Comparison of ENCODE assay signal across 26 cellular contexts in the genomic region with DNA sequence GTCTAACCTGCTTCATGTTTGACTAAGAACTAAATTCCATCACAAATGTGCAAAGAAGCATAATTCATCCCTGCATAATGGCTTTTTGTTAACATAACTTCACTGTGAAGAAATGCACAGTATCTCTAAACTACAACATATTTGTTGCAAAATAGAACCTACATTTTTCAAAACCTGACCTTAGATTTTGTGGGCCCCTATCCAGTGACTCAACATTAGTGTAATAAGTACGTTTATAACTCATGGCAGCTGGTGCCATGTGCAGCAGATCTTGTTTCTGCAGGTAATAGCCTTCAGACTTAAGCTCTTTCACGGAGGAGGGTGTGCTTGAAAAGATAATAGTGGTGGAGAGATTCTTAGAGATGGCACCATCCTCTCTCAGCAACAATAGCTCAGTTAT. TPM values are rescaled to one million over a fixed set of nuclear protein-coding genes. Genes with fewer than 3 reads are reported as not detected.
"Had no signal": no experiment of that assay in that cellular context is flagged by ENCODE, and none has a peak within 500 bp of the region (broad histone marks: within the 10 kb centered on the region; RNA-seq: fewer than 3 reads in every experiment).

No MANE protein-coding gene starts in this region.

- ATAC-seq: activated CD4-positive, CD25-positive, alpha-beta regulatory T cell treated with anti-CD3 and anti-CD28 coated beads, Interleukin-2, amount 50 U/mL, for 24 hours; activated CD8-positive, alpha-beta T cell treated with anti-CD3 and anti-CD28 coated beads for 36 hours; activated T-cell treated with anti-CD3 and anti-CD28 coated beads, Interleukin-2, amount 50 U/mL, for 72 hours; Panc1; SK-N-SH treated with all-trans-retinoic acid at 6 μM for 48 hours had no signal

- H3K27me3 Mint-ChIP-seq: activated CD8-positive, alpha-beta T cell treated with anti-CD3 and anti-CD28 coated beads for 36 hours; activated naive CD4-positive, alpha-beta T cell treated with anti-CD3 and anti-CD28 coated beads, Interleukin-2, amount 10 ng/mL, durations not matched to agents 7 days and 5 days; activated naive CD8-positive, alpha-beta T cell treated with anti-CD3 and anti-CD28 coated beads, Interleukin-2, amount 10 ng/mL, durations not matched to agents 7 days and 5 days; central memory CD8-positive, alpha-beta T cell had no signal

- H3K4me1 Mint-ChIP-seq: activated naive CD4-positive, alpha-beta T cell treated with anti-CD3 and anti-CD28 coated beads, Interleukin-2, amount 10 ng/mL, durations not matched to agents 7 days and 5 days; activated naive CD8-positive, alpha-beta T cell treated with anti-CD3 and anti-CD28 coated beads, Interleukin-2, amount 10 ng/mL, durations not matched to agents 7 days and 5 days; central memory CD8-positive, alpha-beta T cell had no signal

- H3K27ac Mint-ChIP-seq: activated CD8-positive, alpha-beta T cell treated with anti-CD3 and anti-CD28 coated beads for 36 hours; activated naive CD4-positive, alpha-beta T cell treated with anti-CD3 and anti-CD28 coated beads, Interleukin-2, amount 10 ng/mL, durations not matched to agents 7 days and 5 days; activated naive CD8-positive, alpha-beta T cell treated with anti-CD3 and anti-CD28 coated beads, Interleukin-2, amount 10 ng/mL, durations not matched to agents 7 days and 5 days; activated T-cell treated with anti-CD3 and anti-CD28 coated beads, Interleukin-2, amount 50 U/mL, for 72 hours; activated T-helper 2 cell treated with anti-CD3 and anti-CD28 coated beads, Interferon-gamma antibody, Interleukin-2, Interleukin-4, amounts not matched to agents 10 μg/mL and 5 μg/mL and 100 μg/mL, durations not matched to agents 14 hours and 24 hours and 36 hours; T-helper 1 cell treated with Interleukin-12 subunit alpha and Interleukin-12 subunit beta and Interleukin-4 antibody, amounts not matched to agents 30 μg/mL and 1 μg/mL, for 36 hours had no signal

- DNase-seq: activated CD4-positive, alpha-beta T cell treated with anti-CD3 and anti-CD28 coated beads for 4 hours; activated CD8-positive, alpha-beta memory T cell treated with anti-CD3 and anti-CD28 coated beads, Interleukin-2, amount 50 U/mL, for 4 hours; activated CD8-positive, alpha-beta T cell treated with anti-CD3 and anti-CD28 coated beads for 36 hours; activated gamma-delta T cell treated with Interleukin-2 at 50 U/mL for 16 hours; activated naive CD4-positive, alpha-beta T cell treated with anti-CD3 and anti-CD28 coated beads, Interleukin-2, amount 10 ng/mL, durations not matched to agents 7 days and 5 days; activated naive CD8-positive, alpha-beta T cell treated with anti-CD3 and anti-CD28 coated beads, Interleukin-2, amount 10 ng/mL, durations not matched to agents 7 days and 5 days; activated T-cell treated with anti-CD3 and anti-CD28 coated beads, Interleukin-2, amount 50 U/mL, for 72 hours; adrenal gland; anterior cingulate cortex; KG1; NCI-H1092; NCI-H1417; NCI-H1930; NCI-H510A treated with DMSO at 0.1 percent for 48 hours; NCI-H748 treated with DMSO at 0.1 percent for 48 hours; Right ventricle myocardium superior; RPMI8226; SJCRH30 had no signal

- H3K4me3 Mint-ChIP-seq: activated CD8-positive, alpha-beta T cell treated with anti-CD3 and anti-CD28 coated beads for 36 hours; activated naive CD4-positive, alpha-beta T cell treated with anti-CD3 and anti-CD28 coated beads, Interleukin-2, amount 10 ng/mL, durations not matched to agents 7 days and 5 days; activated naive CD8-positive, alpha-beta T cell treated with anti-CD3 and anti-CD28 coated beads, Interleukin-2, amount 10 ng/mL, durations not matched to agents 7 days and 5 days; activated T-cell treated with anti-CD3 and anti-CD28 coated beads, Interleukin-2, amount 50 U/mL, for 72 hours; central memory CD8-positive, alpha-beta T cell; T-helper 1 cell treated with Interleukin-12 subunit alpha and Interleukin-12 subunit beta and Interleukin-4 antibody, amounts not matched to agents 30 μg/mL and 1 μg/mL, for 36 hours had no signal

- H3K9me3 Mint-ChIP-seq: activated CD8-positive, alpha-beta T cell treated with anti-CD3 and anti-CD28 coated beads for 36 hours; activated naive CD4-positive, alpha-beta T cell treated with anti-CD3 and anti-CD28 coated beads, Interleukin-2, amount 10 ng/mL, durations not matched to agents 7 days and 5 days; activated T-cell treated with anti-CD3 and anti-CD28 coated beads, Interleukin-2, amount 50 U/mL, for 72 hours; activated T-helper 2 cell treated with anti-CD3 and anti-CD28 coated beads, Interferon-gamma antibody, Interleukin-2, Interleukin-4, amounts not matched to agents 10 μg/mL and 5 μg/mL and 100 μg/mL, durations not matched to agents 14 hours and 24 hours and 36 hours; T-helper 1 cell treated with Interleukin-12 subunit alpha and Interleukin-12 subunit beta and Interleukin-4 antibody, amounts not matched to agents 30 μg/mL and 1 μg/mL, for 36 hours had no signal

- H3K27me3 ChIP-seq: adrenal gland, SJCRH30 had no signal

- H3K36me3 ChIP-seq: adrenal gland, SJCRH30 had no signal

- H3K9me3 ChIP-seq: adrenal gland, SJCRH30 had no signal

- H3K36me3 Mint-ChIP-seq: activated naive CD4-positive, alpha-beta T cell treated with anti-CD3 and anti-CD28 coated beads, Interleukin-2, amount 10 ng/mL, durations not matched to agents 7 days and 5 days; activated naive CD8-positive, alpha-beta T cell treated with anti-CD3 and anti-CD28 coated beads, Interleukin-2, amount 10 ng/mL, durations not matched to agents 7 days and 5 days had no signal

- H3K27ac ChIP-seq: adrenal gland, SJCRH30 had no signal

- H3K4me3 ChIP-seq: adrenal gland, SJCRH30 had no signal

- H3K4me1 ChIP-seq: adrenal gland, SJCRH30 had no signal

RNA-seq across cellular contexts. Expression of a gene that starts 28.6 kb away (rescaled TPM):
- total RNA-seq: activated CD8-positive, alpha-beta T cell treated with anti-CD3 and anti-CD28 coated beads for 36 hours; activated naive CD8-positive, alpha-beta T cell treated with anti-CD3 and anti-CD28 coated beads, Interleukin-2, amount 10 ng/mL, durations not matched to agents 7 days and 5 days; activated T-cell treated with anti-CD3 and anti-CD28 coated beads, Interleukin-2, amount 50 U/mL, for 72 hours; activated T-helper 2 cell treated with anti-CD3 and anti-CD28 coated beads, Interferon-gamma antibody, Interleukin-2, Interleukin-4, amounts not matched to agents 10 μg/mL and 5 μg/mL and 100 μg/mL, durations not matched to agents 14 hours and 24 hours and 36 hours; MCF 10A; OCI-LY7; Right ventricle myocardium superior; SJCRH30 had no signal
- polyA plus RNA-seq: adrenal gland had no signal
